Comparison of ENCODE assay signal across 9 cellular contexts in the genomic region with DNA sequence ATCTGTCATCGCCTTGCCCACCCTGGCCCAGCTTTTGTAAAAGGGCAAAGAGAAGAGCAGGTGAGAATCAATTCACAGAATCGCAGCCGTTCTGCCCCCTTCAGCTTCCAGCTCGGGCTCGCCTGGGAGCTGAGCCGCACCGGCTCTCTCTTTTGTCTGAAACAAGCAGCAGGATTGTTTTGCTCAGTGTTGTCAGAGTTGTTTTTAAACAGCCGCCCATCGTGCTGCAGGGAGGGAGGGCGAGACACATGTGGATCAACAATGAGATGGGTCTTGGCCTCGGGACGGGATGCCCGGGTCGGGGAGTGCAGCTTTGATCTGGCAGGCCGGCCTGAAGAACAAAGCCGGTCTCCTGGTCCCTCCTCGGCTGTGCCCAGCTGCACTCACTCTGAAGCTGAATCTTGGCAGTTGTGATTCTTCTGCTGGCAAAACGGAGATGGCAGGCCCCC. TPM values are rescaled to one million over a fixed set of nuclear protein-coding genes. Genes with fewer than 3 reads are reported as not detected.
A peak's percentile ranks its signal among the peaks of the same experiment; 100 is the strongest.
DNase-seq lines count a peak whose midpoint lies in the region; ATAC-seq lines count a peak whose summit lies in the region.
"Had no signal": no experiment of that assay in that cellular context is flagged by ENCODE, and none has a peak within 500 bp of the region (broad histone marks: within the 10 kb centered on the region; RNA-seq: fewer than 3 reads in every experiment).

No MANE protein-coding gene starts in this region.

- DNase-seq in activated CD4-positive, alpha-beta T cell treated with anti-CD3 and anti-CD28 coated beads, Interleukin-2, amount 10 ng/mL, durations not matched to agents 24 days and 14 days, result peak; percentile 52
- no peak for DNase-seq in activated CD4-positive, alpha-beta T cell treated with anti-CD3 and anti-CD28 coated beads, Interleukin-2, amount 10 ng/mL, durations not matched to agents 7 days and 5 days
- DNase-seq in cerebellar cortex (ENCODE audit: low spot score) (peak; percentile 2), left kidney (ENCODE audit: low read depth, low spot score) (peak; percentile 81), NCI-H526 treated with DMSO at 0.1 percent for 48 hours (lab: John Stamatoyannopoulos, UW) (no peak), NK-92 (lab: John Stamatoyannopoulos, UW; ENCODE audit: unreplicated experiment) (no peak)
- DNase-seq in activated CD4-positive, alpha-beta T cell treated with anti-CD3 and anti-CD28 coated beads for 36 hours, result no peak
- DNase-seq: naive B cell had no signal

- peaks cover 4% of the 10 kb centered on the region for H3K4me1 Mint-ChIP-seq in activated CD4-positive, alpha-beta T cell treated with anti-CD3 and anti-CD28 coated beads, Interleukin-2, amount 10 ng/mL, durations not matched to agents 24 days and 14 days
- peaks cover 12% of the 10 kb centered on the region for H3K4me1 Mint-ChIP-seq in activated CD4-positive, alpha-beta T cell treated with anti-CD3 and anti-CD28 coated beads, Interleukin-2, amount 10 ng/mL, durations not matched to agents 7 days and 5 days
- H3K4me1 Mint-ChIP-seq in activated CD4-positive, alpha-beta T cell treated with anti-CD3 and anti-CD28 coated beads for 36 hours, result peaks cover 12% of the 10 kb centered on the region

- no peak overlapping the region for H3K27ac Mint-ChIP-seq in activated CD4-positive, alpha-beta T cell treated with anti-CD3 and anti-CD28 coated beads, Interleukin-2, amount 10 ng/mL, durations not matched to agents 24 days and 14 days
- H3K27ac Mint-ChIP-seq in activated CD4-positive, alpha-beta T cell treated with anti-CD3 and anti-CD28 coated beads, Interleukin-2, amount 10 ng/mL, durations not matched to agents 7 days and 5 days, result no peak overlapping the region
- H3K27ac Mint-ChIP-seq in activated CD4-positive, alpha-beta T cell treated with anti-CD3 and anti-CD28 coated beads for 36 hours, result no peak overlapping the region

- no peaks in the 10 kb centered on the region for H3K36me3 Mint-ChIP-seq in activated CD4-positive, alpha-beta T cell treated with anti-CD3 and anti-CD28 coated beads, Interleukin-2, amount 10 ng/mL, durations not matched to agents 24 days and 14 days (ENCODE audit: low read depth)
- no peaks in the 10 kb centered on the region for H3K36me3 Mint-ChIP-seq in activated CD4-positive, alpha-beta T cell treated with anti-CD3 and anti-CD28 coated beads, Interleukin-2, amount 10 ng/mL, durations not matched to agents 7 days and 5 days (ENCODE audit: low read depth)
- H3K36me3 Mint-ChIP-seq in activated CD4-positive, alpha-beta T cell treated with anti-CD3 and anti-CD28 coated beads for 36 hours (ENCODE audit: low read depth), result no peaks in the 10 kb centered on the region

- peaks cover 50% of the 10 kb centered on the region for H3K27me3 Mint-ChIP-seq in activated CD4-positive, alpha-beta T cell treated with anti-CD3 and anti-CD28 coated beads, Interleukin-2, amount 10 ng/mL, durations not matched to agents 24 days and 14 days
- peaks cover 29% of the 10 kb centered on the region for H3K27me3 Mint-ChIP-seq in activated CD4-positive, alpha-beta T cell treated with anti-CD3 and anti-CD28 coated beads, Interleukin-2, amount 10 ng/mL, durations not matched to agents 7 days and 5 days
- H3K27me3 Mint-ChIP-seq in activated CD4-positive, alpha-beta T cell treated with anti-CD3 and anti-CD28 coated beads for 36 hours, result peaks cover 26% of the 10 kb centered on the region

- ATAC-seq in activated CD4-positive, alpha-beta T cell treated with anti-CD3 and anti-CD28 coated beads for 36 hours, result no peak

- H3K27ac ChIP-seq in temporal lobe (ENCODE audit: low read depth, low read length), result peak overlapping the region; percentile 100

- no peaks in the 10 kb centered on the region for H3K9me3 Mint-ChIP-seq in activated CD4-positive, alpha-beta T cell treated with anti-CD3 and anti-CD28 coated beads, Interleukin-2, amount 10 ng/mL, durations not matched to agents 24 days and 14 days
- H3K9me3 Mint-ChIP-seq in activated CD4-positive, alpha-beta T cell treated with anti-CD3 and anti-CD28 coated beads, Interleukin-2, amount 10 ng/mL, durations not matched to agents 7 days and 5 days, result no peaks in the 10 kb centered on the region
- no peaks in the 10 kb centered on the region for H3K9me3 Mint-ChIP-seq in activated CD4-positive, alpha-beta T cell treated with anti-CD3 and anti-CD28 coated beads for 36 hours (ENCODE audit: low read depth)

- H3K4me3 Mint-ChIP-seq in activated CD4-positive, alpha-beta T cell treated with anti-CD3 and anti-CD28 coated beads, Interleukin-2, amount 10 ng/mL, durations not matched to agents 24 days and 14 days, result no peak overlapping the region
- no peak overlapping the region for H3K4me3 Mint-ChIP-seq in activated CD4-positive, alpha-beta T cell treated with anti-CD3 and anti-CD28 coated beads, Interleukin-2, amount 10 ng/mL, durations not matched to agents 7 days and 5 days
- no peak overlapping the region for H3K4me3 Mint-ChIP-seq in activated CD4-positive, alpha-beta T cell treated with anti-CD3 and anti-CD28 coated beads for 36 hours

- CTCF ChIA-PET in activated CD4-positive, alpha-beta T cell treated with anti-CD3 and anti-CD28 coated beads, Interleukin-2, amount 10 ng/mL, durations not matched to agents 7 days and 5 days (lab: Charles Lee), result no interaction called here
- CTCF ChIA-PET in activated CD4-positive, alpha-beta T cell treated with anti-CD3 and anti-CD28 coated beads for 36 hours (lab: Charles Lee), result no interaction called here

- intact Hi-C loops in activated CD4-positive, alpha-beta T cell treated with anti-CD3 and anti-CD28 coated beads, Interleukin-2, amount 10 ng/mL, durations not matched to agents 24 days and 14 days (cut with micrococcal nuclease), result no loop called here
- intact Hi-C loops in activated CD4-positive, alpha-beta T cell treated with anti-CD3 and anti-CD28 coated beads for 36 hours (cut with DNase I, micrococcal nuclease), result no loop called here

- POLR2A ChIA-PET in activated CD4-positive, alpha-beta T cell treated with anti-CD3 and anti-CD28 coated beads, Interleukin-2, amount 10 ng/mL, durations not matched to agents 7 days and 5 days (lab: Charles Lee), result no interaction called here
- POLR2A ChIA-PET in activated CD4-positive, alpha-beta T cell treated with anti-CD3 and anti-CD28 coated beads for 36 hours (lab: Charles Lee), result no interaction called here

RNA-seq across cellular contexts. Expression of a gene that starts 39.7 kb away (rescaled TPM):
- total RNA-seq in activated CD4-positive, alpha-beta T cell treated with anti-CD3 and anti-CD28 coated beads, Interleukin-2, amount 10 ng/mL, durations not matched to agents 24 days and 14 days, result 44.7 and 45.9 TPM in 2 replicates
- total RNA-seq in activated CD4-positive, alpha-beta T cell treated with anti-CD3 and anti-CD28 coated beads, Interleukin-2, amount 10 ng/mL, durations not matched to agents 7 days and 5 days, result 10 to 100 TPM; 57.1 to 68.4 TPM
- 24.1 TPM for total RNA-seq in temporal lobe
- 10 to 100 TPM; 25.4 to 30.4 TPM for total RNA-seq in activated CD4-positive, alpha-beta T cell treated with anti-CD3 and anti-CD28 coated beads for 36 hours

Comparison
In these comparisons a context has a peak if more than half of its experiments do, and no peak if none do; other contexts are left out.
1. DNase-seq: peak in activated CD4-positive, alpha-beta T cell treated with anti-CD3 and anti-CD28 coated beads, Interleukin-2, amount 10 ng/mL, durations not matched to agents 24 days and 14 days (single experiment), cerebellar cortex (single experiment) and left kidney (single experiment); none in activated CD4-positive, alpha-beta T cell treated with anti-CD3 and anti-CD28 coated beads, Interleukin-2, amount 10 ng/mL, durations not matched to agents 7 days and 5 days (single experiment), NCI-H526 treated with DMSO at 0.1 percent for 48 hours (single experiment), activated CD4-positive, alpha-beta T cell treated with anti-CD3 and anti-CD28 coated beads for 36 hours (single experiment) and NK-92 (single experiment).